In the genomic region with DNA sequence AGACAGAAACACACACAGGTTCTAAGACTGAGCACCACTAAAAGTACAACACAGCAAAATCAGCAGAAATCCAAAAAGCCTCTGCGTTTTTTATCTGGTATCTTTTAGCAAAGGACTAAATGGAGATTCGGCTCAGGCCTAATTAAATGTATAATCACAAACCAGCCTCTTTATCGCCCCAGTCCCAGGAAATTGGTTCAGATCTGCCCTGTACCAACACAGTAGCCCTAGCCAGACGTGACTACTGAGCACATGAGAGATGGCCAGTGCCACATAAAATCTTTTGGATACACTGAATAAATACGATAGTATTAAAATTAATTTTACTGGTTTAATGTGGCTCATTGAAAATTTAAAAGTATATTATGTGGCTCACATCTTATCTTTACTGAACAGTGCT, we compare ENCODE assay signal across 2 cellular contexts.
TF ChIP-seq lines count a peak whose summit lies in the region.

No MANE protein-coding gene starts in this region.

TF ChIP-seq in liver, 16 proteins besides CTCF, POLR2A, EP300 and RAD21:
- no peak for TF ChIP-seq TAF1 (conservative IDR thresholded peaks at IDR 0.05)
- TF ChIP-seq, protein P1, sequence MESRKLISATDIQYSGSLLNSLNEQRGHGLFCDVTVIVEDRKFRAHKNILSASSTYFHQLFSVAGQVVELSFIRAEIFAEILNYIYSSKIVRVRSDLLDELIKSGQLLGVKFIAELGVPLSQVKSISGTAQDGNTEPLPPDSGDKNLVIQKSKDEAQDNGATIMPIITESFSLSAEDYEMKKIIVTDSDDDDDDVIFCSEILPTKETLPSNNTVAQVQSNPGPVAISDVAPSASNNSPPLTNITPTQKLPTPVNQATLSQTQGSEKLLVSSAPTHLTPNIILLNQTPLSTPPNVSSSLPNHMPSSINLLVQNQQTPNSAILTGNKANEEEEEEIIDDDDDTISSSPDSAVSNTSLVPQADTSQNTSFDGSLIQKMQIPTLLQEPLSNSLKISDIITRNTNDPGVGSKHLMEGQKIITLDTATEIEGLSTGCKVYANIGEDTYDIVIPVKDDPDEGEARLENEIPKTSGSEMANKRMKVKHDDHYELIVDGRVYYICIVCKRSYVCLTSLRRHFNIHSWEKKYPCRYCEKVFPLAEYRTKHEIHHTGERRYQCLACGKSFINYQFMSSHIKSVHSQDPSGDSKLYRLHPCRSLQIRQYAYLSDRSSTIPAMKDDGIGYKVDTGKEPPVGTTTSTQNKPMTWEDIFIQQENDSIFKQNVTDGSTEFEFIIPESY (IDR thresholded peaks at IDR 0.05) = no peak
- TF ChIP-seq JUND (IDR thresholded peaks at IDR 0.05) = no peak
- no peak for TF ChIP-seq FOXA2 (IDR thresholded peaks at IDR 0.05)
- TF ChIP-seq YY1 (IDR thresholded peaks at IDR 0.05) = no peak
- no peak for TF ChIP-seq FOXA1 (IDR thresholded peaks at IDR 0.05)
- TF ChIP-seq, protein P2, sequence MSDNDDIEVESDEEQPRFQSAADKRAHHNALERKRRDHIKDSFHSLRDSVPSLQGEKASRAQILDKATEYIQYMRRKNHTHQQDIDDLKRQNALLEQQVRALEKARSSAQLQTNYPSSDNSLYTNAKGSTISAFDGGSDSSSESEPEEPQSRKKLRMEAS (IDR thresholded peaks at IDR 0.05) = no peak
- no peak for TF ChIP-seq SP1 (IDR thresholded peaks at IDR 0.05)
- no peak for TF ChIP-seq RXRA (IDR thresholded peaks at IDR 0.05)
- TF ChIP-seq GABPA (IDR thresholded peaks at IDR 0.05 in 1 of 2, conservative IDR thresholded peaks at IDR 0.05 in 1 of 2) = no peak
- TF ChIP-seq, protein P3, sequence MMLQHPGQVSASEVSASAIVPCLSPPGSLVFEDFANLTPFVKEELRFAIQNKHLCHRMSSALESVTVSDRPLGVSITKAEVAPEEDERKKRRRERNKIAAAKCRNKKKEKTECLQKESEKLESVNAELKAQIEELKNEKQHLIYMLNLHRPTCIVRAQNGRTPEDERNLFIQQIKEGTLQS (IDR thresholded peaks at IDR 0.05) = no peak
- no peak for TF ChIP-seq EGR1 (IDR thresholded peaks at IDR 0.05; ENCODE audit: low read depth in 2 of 2)
- no peak for TF ChIP-seq HNF4G (IDR thresholded peaks at IDR 0.05)
- no peak for TF ChIP-seq NR2F2 (IDR thresholded peaks at IDR 0.05)
- TF ChIP-seq HNF4A (conservative IDR thresholded peaks at IDR 0.05) = no peak
- TF ChIP-seq, protein P4, sequence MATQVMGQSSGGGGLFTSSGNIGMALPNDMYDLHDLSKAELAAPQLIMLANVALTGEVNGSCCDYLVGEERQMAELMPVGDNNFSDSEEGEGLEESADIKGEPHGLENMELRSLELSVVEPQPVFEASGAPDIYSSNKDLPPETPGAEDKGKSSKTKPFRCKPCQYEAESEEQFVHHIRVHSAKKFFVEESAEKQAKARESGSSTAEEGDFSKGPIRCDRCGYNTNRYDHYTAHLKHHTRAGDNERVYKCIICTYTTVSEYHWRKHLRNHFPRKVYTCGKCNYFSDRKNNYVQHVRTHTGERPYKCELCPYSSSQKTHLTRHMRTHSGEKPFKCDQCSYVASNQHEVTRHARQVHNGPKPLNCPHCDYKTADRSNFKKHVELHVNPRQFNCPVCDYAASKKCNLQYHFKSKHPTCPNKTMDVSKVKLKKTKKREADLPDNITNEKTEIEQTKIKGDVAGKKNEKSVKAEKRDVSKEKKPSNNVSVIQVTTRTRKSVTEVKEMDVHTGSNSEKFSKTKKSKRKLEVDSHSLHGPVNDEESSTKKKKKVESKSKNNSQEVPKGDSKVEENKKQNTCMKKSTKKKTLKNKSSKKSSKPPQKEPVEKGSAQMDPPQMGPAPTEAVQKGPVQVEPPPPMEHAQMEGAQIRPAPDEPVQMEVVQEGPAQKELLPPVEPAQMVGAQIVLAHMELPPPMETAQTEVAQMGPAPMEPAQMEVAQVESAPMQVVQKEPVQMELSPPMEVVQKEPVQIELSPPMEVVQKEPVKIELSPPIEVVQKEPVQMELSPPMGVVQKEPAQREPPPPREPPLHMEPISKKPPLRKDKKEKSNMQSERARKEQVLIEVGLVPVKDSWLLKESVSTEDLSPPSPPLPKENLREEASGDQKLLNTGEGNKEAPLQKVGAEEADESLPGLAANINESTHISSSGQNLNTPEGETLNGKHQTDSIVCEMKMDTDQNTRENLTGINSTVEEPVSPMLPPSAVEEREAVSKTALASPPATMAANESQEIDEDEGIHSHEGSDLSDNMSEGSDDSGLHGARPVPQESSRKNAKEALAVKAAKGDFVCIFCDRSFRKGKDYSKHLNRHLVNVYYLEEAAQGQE (IDR thresholded peaks at IDR 0.05) = no peak

TF ChIP-seq in HepG2, 621 proteins besides CTCF, POLR2A, EP300 and RAD21:
- TF ChIP-seq FOXK2 (IDR thresholded peaks at IDR 0.05) (no peak), ZMYM4 (CRISPR knock-in tag; IDR thresholded peaks at IDR 0.05) (no peak), SP2 (CRISPR knock-in tag; IDR thresholded peaks at IDR 0.05) (no peak), ZNF335 (CRISPR knock-in tag; IDR thresholded peaks at IDR 0.05) (no peak), ZFX (CRISPR knock-in tag; IDR thresholded peaks at IDR 0.05; ENCODE audit: low read depth) (no peak), ZNF883 (CRISPR knock-in tag; IDR thresholded peaks at IDR 0.05; ENCODE audit: not compliant biosample characterization) (no peak), ESRRA (CRISPR knock-in tag; IDR thresholded peaks at IDR 0.05; ENCODE audit: low read depth) (no peak), FOXC1 (CRISPR knock-in tag; IDR thresholded peaks at IDR 0.05; ENCODE audit: borderline replicate concordance) (no peak), ZNF569 (CRISPR knock-in tag; IDR thresholded peaks at IDR 0.05; ENCODE audit: borderline replicate concordance) (no peak)
- TF ChIP-seq, protein P5, sequence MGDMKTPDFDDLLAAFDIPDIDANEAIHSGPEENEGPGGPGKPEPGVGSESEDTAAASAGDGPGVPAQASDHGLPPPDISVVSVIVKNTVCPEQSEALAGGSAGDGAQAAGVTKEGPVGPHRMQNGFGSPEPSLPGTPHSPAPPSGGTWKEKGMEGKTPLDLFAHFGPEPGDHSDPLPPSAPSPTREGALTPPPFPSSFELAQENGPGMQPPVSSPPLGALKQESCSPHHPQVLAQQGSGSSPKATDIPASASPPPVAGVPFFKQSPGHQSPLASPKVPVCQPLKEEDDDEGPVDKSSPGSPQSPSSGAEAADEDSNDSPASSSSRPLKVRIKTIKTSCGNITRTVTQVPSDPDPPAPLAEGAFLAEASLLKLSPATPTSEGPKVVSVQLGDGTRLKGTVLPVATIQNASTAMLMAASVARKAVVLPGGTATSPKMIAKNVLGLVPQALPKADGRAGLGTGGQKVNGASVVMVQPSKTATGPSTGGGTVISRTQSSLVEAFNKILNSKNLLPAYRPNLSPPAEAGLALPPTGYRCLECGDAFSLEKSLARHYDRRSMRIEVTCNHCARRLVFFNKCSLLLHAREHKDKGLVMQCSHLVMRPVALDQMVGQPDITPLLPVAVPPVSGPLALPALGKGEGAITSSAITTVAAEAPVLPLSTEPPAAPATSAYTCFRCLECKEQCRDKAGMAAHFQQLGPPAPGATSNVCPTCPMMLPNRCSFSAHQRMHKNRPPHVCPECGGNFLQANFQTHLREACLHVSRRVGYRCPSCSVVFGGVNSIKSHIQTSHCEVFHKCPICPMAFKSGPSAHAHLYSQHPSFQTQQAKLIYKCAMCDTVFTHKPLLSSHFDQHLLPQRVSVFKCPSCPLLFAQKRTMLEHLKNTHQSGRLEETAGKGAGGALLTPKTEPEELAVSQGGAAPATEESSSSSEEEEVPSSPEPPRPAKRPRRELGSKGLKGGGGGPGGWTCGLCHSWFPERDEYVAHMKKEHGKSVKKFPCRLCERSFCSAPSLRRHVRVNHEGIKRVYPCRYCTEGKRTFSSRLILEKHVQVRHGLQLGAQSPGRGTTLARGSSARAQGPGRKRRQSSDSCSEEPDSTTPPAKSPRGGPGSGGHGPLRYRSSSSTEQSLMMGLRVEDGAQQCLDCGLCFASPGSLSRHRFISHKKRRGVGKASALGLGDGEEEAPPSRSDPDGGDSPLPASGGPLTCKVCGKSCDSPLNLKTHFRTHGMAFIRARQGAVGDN (CRISPR knock-in tag; IDR thresholded peaks at IDR 0.05) = no peak
- TF ChIP-seq, protein P6, sequence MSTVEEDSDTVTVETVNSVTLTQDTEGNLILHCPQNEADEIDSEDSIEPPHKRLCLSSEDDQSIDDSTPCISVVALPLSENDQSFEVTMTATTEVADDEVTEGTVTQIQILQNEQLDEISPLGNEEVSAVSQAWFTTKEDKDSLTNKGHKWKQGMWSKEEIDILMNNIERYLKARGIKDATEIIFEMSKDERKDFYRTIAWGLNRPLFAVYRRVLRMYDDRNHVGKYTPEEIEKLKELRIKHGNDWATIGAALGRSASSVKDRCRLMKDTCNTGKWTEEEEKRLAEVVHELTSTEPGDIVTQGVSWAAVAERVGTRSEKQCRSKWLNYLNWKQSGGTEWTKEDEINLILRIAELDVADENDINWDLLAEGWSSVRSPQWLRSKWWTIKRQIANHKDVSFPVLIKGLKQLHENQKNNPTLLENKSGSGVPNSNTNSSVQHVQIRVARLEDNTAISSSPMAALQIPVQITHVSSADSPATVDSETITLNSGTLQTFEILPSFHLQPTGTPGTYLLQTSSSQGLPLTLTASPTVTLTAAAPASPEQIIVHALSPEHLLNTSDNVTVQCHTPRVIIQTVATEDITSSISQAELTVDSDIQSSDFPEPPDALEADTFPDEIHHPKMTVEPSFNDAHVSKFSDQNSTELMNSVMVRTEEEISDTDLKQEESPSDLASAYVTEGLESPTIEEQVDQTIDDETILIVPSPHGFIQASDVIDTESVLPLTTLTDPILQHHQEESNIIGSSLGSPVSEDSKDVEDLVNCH (CRISPR knock-in tag; IDR thresholded peaks at IDR 0.05) = no peak
